Comparison of ENCODE assay signal across 3 cellular contexts in the genomic region with DNA sequence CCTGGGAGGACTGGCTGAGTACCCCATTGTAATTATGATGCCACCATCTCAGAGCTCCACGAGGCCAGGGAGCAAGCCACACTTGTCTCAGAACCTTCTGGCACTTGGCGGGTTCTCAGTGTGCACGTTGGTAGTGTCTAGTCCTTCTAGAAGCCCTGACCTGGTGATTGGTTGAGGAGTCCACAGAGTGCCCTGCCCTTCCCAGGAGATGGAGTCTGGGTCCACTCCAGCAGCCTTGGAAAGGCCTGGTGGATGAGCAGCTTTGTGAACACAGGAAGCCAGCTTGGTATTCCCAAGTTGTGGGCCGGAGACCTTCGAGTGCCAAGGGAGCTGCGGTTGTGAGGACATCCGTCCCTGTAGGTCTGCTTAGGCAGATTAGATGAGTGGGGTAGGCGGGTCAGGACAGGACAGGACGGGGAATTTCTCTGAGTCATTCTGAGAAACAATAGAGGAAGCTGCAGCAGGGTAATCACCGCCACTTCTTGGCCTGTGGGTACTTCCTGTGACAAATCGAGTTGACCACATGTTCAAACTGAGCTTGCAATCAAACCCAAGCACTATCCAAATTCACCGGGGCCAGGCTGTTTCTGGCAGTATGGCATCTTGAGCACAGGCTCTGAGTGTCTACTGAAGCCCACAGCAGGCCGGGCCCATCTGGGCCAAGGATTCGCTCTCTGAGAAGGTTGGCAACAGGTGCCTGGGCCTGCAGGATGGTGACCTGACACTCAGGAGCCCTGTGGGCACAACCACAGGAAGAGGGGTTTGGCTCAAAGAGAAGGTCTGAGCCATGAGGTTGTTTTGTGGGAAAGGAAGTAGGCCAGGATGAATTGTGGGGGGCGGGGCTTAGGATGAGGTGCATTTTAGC.
TF ChIP-seq lines count a peak whose summit lies in the region.

No MANE protein-coding gene starts in this region.

TF ChIP-seq in GM12891, 5 proteins besides CTCF, POLR2A, EP300 and RAD21 (continued from another document):
- TF ChIP-seq POU2F2 (IDR thresholded peaks at IDR 0.05; ENCODE audit: low read depth, low read length) (no peak; the same call in none of the 2 replicates), POLR2AphosphoS5 (IDR thresholded peaks at IDR 0.05; ENCODE audit: low read depth, low read length) (peak; percentile 48; the same call in 1 of the 2 replicates), SPI1 (IDR thresholded peaks at IDR 0.05; ENCODE audit: low read depth, low read length) (peak; percentile 95)
TF ChIP-seq in GM12891: peak in this region for 2.

TF ChIP-seq in H1, 55 proteins besides CTCF, POLR2A, EP300 and RAD21 (continued from another document):
- no peak for TF ChIP-seq NRF1 (IDR thresholded peaks at IDR 0.05; ENCODE audit: low read depth, low read length)
- no peak for TF ChIP-seq RFX5 (IDR thresholded peaks at IDR 0.05; ENCODE audit: borderline replicate concordance, low read depth, low read length)
- TF ChIP-seq TAF7 (optimal IDR thresholded peaks at IDR 0.05; ENCODE audit: borderline replicate concordance, low read depth, low read length) = no peak

TF ChIP-seq in HEK293T, 16 proteins besides CTCF, POLR2A, EP300 and RAD21 (continued from another document):
- no peak for TF ChIP-seq LEF1 (IDR thresholded peaks at IDR 0.05; ENCODE audit: borderline replicate concordance)
- TF ChIP-seq ZNF384 (IDR thresholded peaks at IDR 0.05) = no peak
- no peak for TF ChIP-seq HDGF (IDR thresholded peaks at IDR 0.05; ENCODE audit: borderline replicate concordance)
TF ChIP-seq in HEK293T: peak in this region for 0.
